1 cellular context compared by ENCODE assay signal in genomic region chr19:43595999-43596841, GRCh38.
TF ChIP-seq lines count a peak whose summit lies in the region.

TSS of gene IRGQ (minus strand) at chr19:43596134. CDS start at chr19:43595338, 796 bp downstream.
A gene with protein sequence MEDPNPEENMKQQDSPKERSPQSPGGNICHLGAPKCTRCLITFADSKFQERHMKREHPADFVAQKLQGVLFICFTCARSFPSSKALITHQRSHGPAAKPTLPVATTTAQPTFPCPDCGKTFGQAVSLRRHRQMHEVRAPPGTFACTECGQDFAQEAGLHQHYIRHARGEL (plus strand): TSS chr19:43596595. CDS start chr19:43597109, 514 bp downstream.

TF ChIP-seq in A549, 52 proteins besides CTCF, POLR2A, EP300 and RAD21 (continued from another document):
- TF ChIP-seq CBX2 (IDR thresholded peaks at IDR 0.05; ENCODE audit: borderline replicate concordance, low read depth) (no peak), MAFK (IDR thresholded peaks at IDR 0.05; ENCODE audit: partially characterized antibody) (no peak), FOSL2 (IDR thresholded peaks at IDR 0.05) (no peak), FOSL2 (CRISPR knock-in tag; IDR thresholded peaks at IDR 0.05) (peak; percentile 61), SREBF2 (IDR thresholded peaks at IDR 0.05) (no peak), E2F6 (IDR thresholded peaks at IDR 0.05; ENCODE audit: borderline replicate concordance, low read depth) (no peak), RCOR1 (IDR thresholded peaks at IDR 0.05; ENCODE audit: low read depth, low read length) (no peak), NPAS2 (CRISPR knock-in tag; IDR thresholded peaks at IDR 0.05; ENCODE audit: borderline replicate concordance) (no peak), NFE2L2 (conservative IDR thresholded peaks at IDR 0.05; ENCODE audit: low read length) (no peak), ZNF302 (CRISPR knock-in tag; IDR thresholded peaks at IDR 0.05) (no peak), ESRRA (IDR thresholded peaks at IDR 0.05; ENCODE audit: borderline replicate concordance, low read length) (peak; percentile 46), JUNB (IDR thresholded peaks at IDR 0.05) (no peak), JUN (IDR thresholded peaks at IDR 0.05) (peak; percentile 96 to 99; a peak in 4 of 5 replicates), USF2 (IDR thresholded peaks at IDR 0.05) (no peak), HOXA7 (CRISPR knock-in tag; IDR thresholded peaks at IDR 0.05) (no peak), FOSB (CRISPR knock-in tag; IDR thresholded peaks at IDR 0.05) (peak; percentile 26; the same call in 1 of the 2 replicates), KDM1A (IDR thresholded peaks at IDR 0.05; ENCODE audit: low read depth) (no peak), SMC3 (IDR thresholded peaks at IDR 0.05) (peak; percentile 39; the same call in 1 of the 3 replicates), BHLHE40 (IDR thresholded peaks at IDR 0.05; ENCODE audit: low read depth, low read length) (no peak), FOXS1 (CRISPR knock-in tag; IDR thresholded peaks at IDR 0.05) (no peak), RFX5 (IDR thresholded peaks at IDR 0.05) (0 out of 2 replicates have a peak, but pooled peaks have one; percentile 35), GATA3 (IDR thresholded peaks at IDR 0.05; ENCODE audit: borderline replicate concordance) (0 out of 2 replicates have a peak, but pooled peaks have one; percentile 6), TP53 (CRISPR knock-in tag; IDR thresholded peaks at IDR 0.05) (no peak), ZSCAN20 (CRISPR knock-in tag; IDR thresholded peaks at IDR 0.05) (no peak), HOXB5 (CRISPR knock-in tag; IDR thresholded peaks at IDR 0.05) (0 out of 2 replicates have a peak, but pooled peaks have one; percentile 72), MYC (IDR thresholded peaks at IDR 0.05; ENCODE audit: borderline replicate concordance, low read length) (no peak; the same call in 1 of the 2 replicates)
- TF ChIP-seq, protein P1, sequence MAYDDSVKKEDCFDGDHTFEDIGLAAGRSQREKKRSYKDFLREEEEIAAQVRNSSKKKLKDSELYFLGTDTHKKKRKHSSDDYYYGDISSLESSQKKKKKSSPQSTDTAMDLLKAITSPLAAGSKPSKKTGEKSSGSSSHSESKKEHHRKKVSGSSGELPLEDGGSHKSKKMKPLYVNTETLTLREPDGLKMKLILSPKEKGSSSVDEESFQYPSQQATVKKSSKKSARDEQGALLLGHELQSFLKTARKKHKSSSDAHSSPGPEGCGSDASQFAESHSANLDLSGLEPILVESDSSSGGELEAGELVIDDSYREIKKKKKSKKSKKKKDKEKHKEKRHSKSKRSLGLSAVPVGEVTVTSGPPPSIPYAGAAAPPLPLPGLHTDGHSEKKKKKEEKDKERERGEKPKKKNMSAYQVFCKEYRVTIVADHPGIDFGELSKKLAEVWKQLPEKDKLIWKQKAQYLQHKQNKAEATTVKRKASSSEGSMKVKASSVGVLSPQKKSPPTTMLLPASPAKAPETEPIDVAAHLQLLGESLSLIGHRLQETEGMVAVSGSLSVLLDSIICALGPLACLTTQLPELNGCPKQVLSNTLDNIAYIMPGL (CRISPR knock-in tag; IDR thresholded peaks at IDR 0.05; ENCODE audit: borderline replicate concordance), result no peak
- TF ChIP-seq, protein P2, sequence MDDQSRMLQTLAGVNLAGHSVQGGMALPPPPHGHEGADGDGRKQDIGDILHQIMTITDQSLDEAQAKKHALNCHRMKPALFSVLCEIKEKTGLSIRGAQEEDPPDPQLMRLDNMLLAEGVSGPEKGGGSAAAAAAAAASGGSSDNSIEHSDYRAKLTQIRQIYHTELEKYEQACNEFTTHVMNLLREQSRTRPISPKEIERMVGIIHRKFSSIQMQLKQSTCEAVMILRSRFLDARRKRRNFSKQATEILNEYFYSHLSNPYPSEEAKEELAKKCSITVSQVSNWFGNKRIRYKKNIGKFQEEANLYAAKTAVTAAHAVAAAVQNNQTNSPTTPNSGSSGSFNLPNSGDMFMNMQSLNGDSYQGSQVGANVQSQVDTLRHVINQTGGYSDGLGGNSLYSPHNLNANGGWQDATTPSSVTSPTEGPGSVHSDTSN (IDR thresholded peaks at IDR 0.05), result no peak; the same call in 1 of the 2 replicates
- TF ChIP-seq, protein P3, sequence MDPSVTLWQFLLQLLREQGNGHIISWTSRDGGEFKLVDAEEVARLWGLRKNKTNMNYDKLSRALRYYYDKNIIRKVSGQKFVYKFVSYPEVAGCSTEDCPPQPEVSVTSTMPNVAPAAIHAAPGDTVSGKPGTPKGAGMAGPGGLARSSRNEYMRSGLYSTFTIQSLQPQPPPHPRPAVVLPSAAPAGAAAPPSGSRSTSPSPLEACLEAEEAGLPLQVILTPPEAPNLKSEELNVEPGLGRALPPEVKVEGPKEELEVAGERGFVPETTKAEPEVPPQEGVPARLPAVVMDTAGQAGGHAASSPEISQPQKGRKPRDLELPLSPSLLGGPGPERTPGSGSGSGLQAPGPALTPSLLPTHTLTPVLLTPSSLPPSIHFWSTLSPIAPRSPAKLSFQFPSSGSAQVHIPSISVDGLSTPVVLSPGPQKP (IDR thresholded peaks at IDR 0.05; ENCODE audit: low read depth, low read length), result no peak
